7 cellular contexts compared by ENCODE assay signal in the genomic region with DNA sequence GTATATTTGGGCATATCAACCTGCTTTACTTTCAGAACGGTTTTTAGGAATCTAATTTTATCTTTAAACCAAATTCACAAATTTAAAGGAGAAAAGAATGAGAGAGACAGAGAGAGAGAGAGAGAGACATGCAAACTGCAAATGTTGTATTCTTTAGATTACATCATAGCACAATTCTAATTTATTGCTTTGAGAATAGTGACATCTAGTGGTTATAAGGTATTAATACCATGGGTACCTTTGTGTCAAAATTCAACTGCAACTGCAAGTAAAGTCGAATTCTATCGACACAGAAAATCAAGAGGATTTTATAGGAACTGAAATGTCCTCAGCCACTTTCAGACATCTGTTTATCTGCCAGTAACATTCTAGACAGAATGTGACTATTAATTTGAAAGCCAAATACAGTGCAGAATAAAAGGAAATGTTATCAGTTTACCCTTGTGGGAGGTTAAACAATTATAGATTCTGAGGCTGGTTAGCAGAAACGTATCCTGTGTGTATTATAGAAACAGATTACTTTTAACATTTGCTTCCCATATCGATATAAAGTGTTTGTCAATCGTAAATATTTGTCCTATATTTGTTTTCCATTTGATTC.
DNase-seq lines count a peak whose midpoint lies in the region; ATAC-seq, FAIRE-seq and TF ChIP-seq lines count a peak whose summit lies in the region.

No MANE protein-coding gene starts in this region.

- H3K9me3 ChIP-seq in OCI-LY3 (ENCODE audit: insufficient read depth, low read length) (no peaks in the 10 kb centered on the region), endothelial cell of umbilical vein (replicated peaks; ENCODE audit: control insufficient read depth, insufficient read depth, low read length) (no peaks in the 10 kb centered on the region), neuron (ENCODE audit: low read length) (no peaks in the 10 kb centered on the region)

- intact Hi-C loops in endothelial cell of umbilical vein (cut with micrococcal nuclease): loop anchor here (1.0 to 5.0 kb wide), 4 partner anchors 770 to 1800 kb away; a partner anchor contains a TSS

- BruUV-seq in endothelial cell of umbilical vein (replicated peaks; lab: Mats Ljungman, UMichigan): no TSS peak

- no peaks in the 10 kb centered on the region for H3K9me3 Mint-ChIP-seq in stimulated activated memory B cell treated with anti-CD40 and anti-IgM and Interleukin-4, amounts not matched to agents 10 μg/mL and 1 μg/mL and 100 μg/mL, for 72 hours

- H3K4me1 ChIP-seq in OCI-LY3 (ENCODE audit: low read length) (peaks cover 8% of the 10 kb centered on the region), endothelial cell of umbilical vein (ENCODE audit: control insufficient read depth, extremely low read depth, insufficient read depth, low read length) (no peaks in the 10 kb centered on the region), neuron (ENCODE audit: insufficient read depth, low read length) (no peaks in the 10 kb centered on the region)

- H3K79me2 ChIP-seq in OCI-LY3 (ENCODE audit: low read length): no peaks in the 10 kb centered on the region
- H3K79me2 ChIP-seq in endothelial cell of umbilical vein (ENCODE audit: control insufficient read depth, insufficient read depth, low read length): no peaks in the 10 kb centered on the region

- no peak for TF ChIP-seq POLR2A in endothelial cell of umbilical vein (IDR thresholded peaks at IDR 0.05; ENCODE audit: low read depth, low read length)

- H3K27ac ChIP-seq in OCI-LY3 (ENCODE audit: low read length) (no peak overlapping the region), endothelial cell of umbilical vein (ENCODE audit: insufficient read depth, low read depth, low read length) (no peak overlapping the region)

- peak overlapping the region; percentile 84 for H2AFZ ChIP-seq in OCI-LY3 (ENCODE audit: low read depth, low read length)
- H2AFZ ChIP-seq in endothelial cell of umbilical vein (ENCODE audit: low read depth, low read length): no peak overlapping the region
- peak overlapping the region; percentile 54 for H2AFZ ChIP-seq in neuron (ENCODE audit: low read depth, low read length)

- POLR2A ChIA-PET in endothelial cell of umbilical vein (lab: Charles Lee): no interaction called here

- H4K20me1 ChIP-seq in OCI-LY3 (ENCODE audit: insufficient read depth, low read length): no peaks in the 10 kb centered on the region
- no peaks in the 10 kb centered on the region for H4K20me1 ChIP-seq in endothelial cell of umbilical vein (replicated peaks; ENCODE audit: control insufficient read depth, extremely low read depth, insufficient read depth, low read length)

- H3K9me1 ChIP-seq in endothelial cell of umbilical vein (replicated peaks; ENCODE audit: control insufficient read depth, extremely low read depth, insufficient read depth, low read length): no peaks in the 10 kb centered on the region

- ATAC-seq in GM21529 (IDR thresholded peaks at IDR 0.05; ENCODE audit: unreplicated experiment): peak; percentile 85
- ATAC-seq in stimulated activated memory B cell treated with anti-CD40 and anti-IgM and Interleukin-4, amounts not matched to agents 10 μg/mL and 1 μg/mL and 100 μg/mL, for 72 hours: no peak

- peak overlapping the region; percentile 78 for H3K4me2 ChIP-seq in OCI-LY3 (ENCODE audit: low read length)
- no peak overlapping the region for H3K4me2 ChIP-seq in endothelial cell of umbilical vein (ENCODE audit: insufficient read depth, low read length)

- H3K4me1 Mint-ChIP-seq in stimulated activated memory B cell treated with anti-CD40 and anti-IgM and Interleukin-4, amounts not matched to agents 10 μg/mL and 1 μg/mL and 100 μg/mL, for 72 hours: peaks cover 5% of the 10 kb centered on the region

- FAIRE-seq in endothelial cell of umbilical vein (lab: Jason Lieb, UNC): peak; percentile 72

- CTCF ChIA-PET in endothelial cell of umbilical vein (lab: Charles Lee): interaction anchor here (1.0 to 2.7 kb wide), 3 partner anchors 1333 to 1386 kb away, joined by 3 to 16 read pairs (median 16); a partner anchor contains a TSS

- dilution Hi-C loops in endothelial cell of umbilical vein (cut with MboI; ENCODE audit: extremely low pct_ligation_motif_present, low sequenced_read_pairs): no loop called here

- H3K27me3 Mint-ChIP-seq in stimulated activated memory B cell treated with anti-CD40 and anti-IgM and Interleukin-4, amounts not matched to agents 10 μg/mL and 1 μg/mL and 100 μg/mL, for 72 hours: no peaks in the 10 kb centered on the region

- H3K9ac ChIP-seq in OCI-LY3 (ENCODE audit: low read length) (peak overlapping the region; percentile 45), endothelial cell of umbilical vein (replicated peaks; ENCODE audit: extremely low read depth, insufficient read depth, low read length) (no peak overlapping the region)

- H3K36me3 ChIP-seq in GM06990 (ENCODE audit: control insufficient read depth, insufficient read depth, low read length) (no peaks in the 10 kb centered on the region), OCI-LY3 (replicated peaks; ENCODE audit: low read depth, low read length) (no peaks in the 10 kb centered on the region), endothelial cell of umbilical vein (ENCODE audit: control insufficient read depth in 2 of 2, extremely low read depth in 1 of 2, insufficient read depth in 2 of 2, low read length in 2 of 2) (no peaks in the 10 kb centered on the region), neuron (ENCODE audit: insufficient read depth, low read length) (no peaks in the 10 kb centered on the region)

- no peak for DNase-seq in GM06990 (ENCODE audit: extremely low read depth, insufficient read length)
- peak; percentile 46 for DNase-seq in HT-29 (ENCODE audit: low spot score)
- DNase-seq in endothelial cell of umbilical vein (ENCODE audit: low read depth, low spot score): peak; percentile 58

- H3K4me3 Mint-ChIP-seq in stimulated activated memory B cell treated with anti-CD40 and anti-IgM and Interleukin-4, amounts not matched to agents 10 μg/mL and 1 μg/mL and 100 μg/mL, for 72 hours: no peak overlapping the region

- TF ChIP-seq CTCF in GM06990 (IDR thresholded peaks at IDR 0.05; ENCODE audit: insufficient read depth, low read length, poor library complexity, severe bottlenecking) (peak; percentile 43), OCI-LY3 (IDR thresholded peaks at IDR 0.05; ENCODE audit: low read depth, low read length) (peak; percentile 71), endothelial cell of umbilical vein (IDR thresholded peaks at IDR 0.05; ENCODE audit: extremely low read depth in 1 of 2, insufficient read depth in 1 of 2, low read depth in 1 of 2, low read length in 2 of 2) (peak; percentile 16 to 24)

- H3K4me3 ChIP-seq in GM06990 (replicated peaks; ENCODE audit: low read depth, low read length) (no peak overlapping the region), OCI-LY3 (ENCODE audit: low read length) (peak overlapping the region; percentile 69), endothelial cell of umbilical vein (replicated peaks in 1 of 3; ENCODE audit: insufficient read depth in 1 of 3, low read depth in 1 of 3, low read length in 3 of 3) (no peak overlapping the region), neuron (ENCODE audit: low read length) (no peak overlapping the region)

- H3K36me3 Mint-ChIP-seq in stimulated activated memory B cell treated with anti-CD40 and anti-IgM and Interleukin-4, amounts not matched to agents 10 μg/mL and 1 μg/mL and 100 μg/mL, for 72 hours: no peaks in the 10 kb centered on the region

- H3K27ac Mint-ChIP-seq in stimulated activated memory B cell treated with anti-CD40 and anti-IgM and Interleukin-4, amounts not matched to agents 10 μg/mL and 1 μg/mL and 100 μg/mL, for 72 hours: no peak overlapping the region

- no peaks in the 10 kb centered on the region for H3K27me3 ChIP-seq in GM06990 (replicated peaks; ENCODE audit: control insufficient read depth, insufficient read depth, low read length)
- H3K27me3 ChIP-seq in OCI-LY3 (ENCODE audit: low read depth, low read length): no peaks in the 10 kb centered on the region
- H3K27me3 ChIP-seq in endothelial cell of umbilical vein (ENCODE audit: control insufficient read depth in 2 of 2, insufficient read depth in 2 of 2, low read length in 2 of 2): peaks cover 0 to 1% of the 10 kb centered on the region in 2 experiments
- peaks cover 2% of the 10 kb centered on the region for H3K27me3 ChIP-seq in neuron (ENCODE audit: insufficient read depth, low read length)

TF ChIP-seq in endothelial cell of umbilical vein, 7 proteins besides CTCF, POLR2A, EP300 and RAD21:
- peak; percentile 19 for TF ChIP-seq JUN (IDR thresholded peaks at IDR 0.05; ENCODE audit: borderline replicate concordance, insufficient read depth, insufficient read length, low read depth)
- no peak for TF ChIP-seq GATA2 (IDR thresholded peaks at IDR 0.05; ENCODE audit: insufficient read depth, insufficient read length, low read depth, low read length)

Comparison
In these comparisons a context has a peak if more than half of its experiments do, and no peak if none do; other contexts are left out.
1. CTCF ChIP-seq: peak in every context shown above with its lines; median percentile 71 in OCI-LY3; 43 in GM06990; 20 in endothelial cell of umbilical vein.